30 cellular contexts compared by ENCODE assay signal in genomic region chr1:151964510-151964909, GRCh38.
"Had no signal": no experiment of that assay in that cellular context is flagged by ENCODE, and none has a peak within 500 bp of the region (broad histone marks: within the 10 kb centered on the region; RNA-seq: fewer than 3 reads in every experiment).

No MANE protein-coding gene starts in this region.

- H3K4me3 ChIP-seq: ascending aorta, cardiac muscle cell, PC-9, SJCRH30, SK-N-MC had no signal

- H3K27me3 ChIP-seq: ascending aorta, SJCRH30 had no signal

- H3K9me3 ChIP-seq: ascending aorta, SJCRH30 had no signal

- DNase-seq: activated CD4-positive, alpha-beta T cell treated with anti-CD3 and anti-CD28 coated beads for 36 hours; activated CD4-positive, alpha-beta T cell treated with anti-CD3 and anti-CD28 coated beads, Interleukin-2, amount 10 ng/mL, durations not matched to agents 7 days and 5 days; activated CD4-positive, alpha-beta T cell treated with anti-CD3 and anti-CD28 coated beads, Interleukin-2, amount 50 U/mL, for 48 hours; activated CD8-positive, alpha-beta T cell treated with anti-CD3 and anti-CD28 coated beads, Interleukin-2, amount 10 ng/mL, durations not matched to agents 7 days and 5 days; activated gamma-delta T cell; activated naive CD4-positive, alpha-beta T cell treated with Interleukin-2 at 50 U/mL for 16 hours; activated naive CD8-positive, alpha-beta T cell treated with anti-CD3 and anti-CD28 coated beads, Interleukin-2, amount 10 ng/mL, durations not matched to agents 7 days and 5 days; activated T-cell treated with anti-CD3 and anti-CD28 coated beads, Interleukin-2, amount 50 U/mL, for 24 hours; amygdala; Kasumi-1; KG1; NCI-H1092 treated with DMSO at 0.1 percent for 48 hours; NCI-H1417; NCI-H146; NCI-H187; NCI-H2029 treated with DMSO at 0.1 percent for 48 hours; NCI-H2107; NCI-H2171; NCI-H510A; NCI-H526; NCI-H748 treated with DMSO at 0.1 percent for 48 hours; NK-92 treated with Interleukin-12 subunit alpha and Interleukin-12 subunit beta, amount 100 ng/mL, for 24 hours; PC-9; SHP77; SJCRH30 had no signal

- H3K4me1 ChIP-seq: SJCRH30 had no signal

- H3K4me2 ChIP-seq: PC-9 had no signal

- H3K27ac ChIP-seq: ascending aorta, cardiac muscle cell, PC-9, SJCRH30, SK-N-MC had no signal

- H3K36me3 ChIP-seq: ascending aorta, cardiac muscle cell, SJCRH30 had no signal

- ATAC-seq: activated CD4-positive, alpha-beta T cell treated with anti-CD3 and anti-CD28 coated beads for 36 hours; activated CD4-positive, CD25-positive, alpha-beta regulatory T cell treated with anti-CD3 and anti-CD28 coated beads, Interleukin-2, amount 50 U/mL, for 24 hours; activated CD8-positive, alpha-beta T cell treated with anti-CD3 and anti-CD28 coated beads, Interleukin-2, amount 10 ng/mL, durations not matched to agents 7 days and 5 days; WTC11 had no signal

- H2AFZ ChIP-seq: PC-9 had no signal
